In the genomic region with DNA sequence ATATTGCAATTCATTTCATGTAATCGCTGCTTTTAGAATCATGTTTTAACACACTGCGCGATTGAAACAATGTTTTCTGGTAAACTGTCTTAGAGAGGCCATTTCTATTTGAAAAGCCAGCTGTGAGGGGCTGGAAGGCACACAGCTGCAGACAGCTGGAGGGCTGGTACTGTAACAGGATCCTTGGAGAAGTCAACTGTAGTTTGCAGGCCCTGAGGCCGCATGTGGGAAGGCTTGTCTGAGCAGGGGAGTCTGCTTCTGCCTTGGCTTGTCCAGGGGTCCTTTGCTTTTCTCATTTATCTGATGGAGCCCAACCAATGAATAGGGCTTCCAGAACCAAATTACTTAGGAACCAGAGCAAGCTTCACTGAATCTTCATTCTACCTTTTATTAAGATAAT, we compare ENCODE assay signal across 1 cellular context.
TF ChIP-seq lines count a peak whose summit lies in the region.

No MANE protein-coding gene starts in this region.

TF ChIP-seq in GM23338, 12 proteins besides CTCF, POLR2A, EP300 and RAD21 (continued from another document):
- TF ChIP-seq ZNF462 (CRISPR knock-in tag; IDR thresholded peaks at IDR 0.05) (no peak), POLR2AphosphoS5 (IDR thresholded peaks at IDR 0.05; ENCODE audit: low read depth) (no peak), EZH2phosphoT487 (IDR thresholded peaks at IDR 0.05; ENCODE audit: unreplicated experiment) (no peak), EZH2 (IDR thresholded peaks at IDR 0.05; ENCODE audit: low read depth, unreplicated experiment) (no peak), JUNB (IDR thresholded peaks at IDR 0.05; ENCODE audit: unreplicated experiment) (no peak), STAT1 (IDR thresholded peaks at IDR 0.05; ENCODE audit: unreplicated experiment) (no peak)
TF ChIP-seq in GM23338: peak in this region for 0.
